ENCODE assay signal across 1 cellular context in the genomic region with DNA sequence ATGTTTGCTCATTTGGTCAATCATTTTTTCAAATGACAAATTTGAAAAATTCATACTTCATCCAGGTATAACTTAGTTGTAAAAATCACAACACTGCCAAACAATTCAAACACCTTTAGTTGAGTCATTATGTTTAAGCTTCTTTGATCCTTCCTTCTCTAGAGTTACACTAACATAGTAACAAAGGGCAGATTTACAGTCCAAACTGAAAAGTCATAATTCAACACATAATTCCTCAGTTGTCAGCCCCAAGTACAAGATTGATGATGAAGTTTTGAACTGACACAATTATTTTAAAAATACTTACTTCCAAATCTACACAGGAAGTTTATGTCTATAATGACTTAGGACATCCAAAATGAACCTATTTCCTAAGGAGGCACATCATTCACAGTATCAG.
TF ChIP-seq lines count a peak whose summit lies in the region.

No MANE protein-coding gene starts in this region.

TF ChIP-seq in K562, 482 proteins besides CTCF, POLR2A, EP300 and RAD21 (continued from another document):
- TF ChIP-seq, protein P1, sequence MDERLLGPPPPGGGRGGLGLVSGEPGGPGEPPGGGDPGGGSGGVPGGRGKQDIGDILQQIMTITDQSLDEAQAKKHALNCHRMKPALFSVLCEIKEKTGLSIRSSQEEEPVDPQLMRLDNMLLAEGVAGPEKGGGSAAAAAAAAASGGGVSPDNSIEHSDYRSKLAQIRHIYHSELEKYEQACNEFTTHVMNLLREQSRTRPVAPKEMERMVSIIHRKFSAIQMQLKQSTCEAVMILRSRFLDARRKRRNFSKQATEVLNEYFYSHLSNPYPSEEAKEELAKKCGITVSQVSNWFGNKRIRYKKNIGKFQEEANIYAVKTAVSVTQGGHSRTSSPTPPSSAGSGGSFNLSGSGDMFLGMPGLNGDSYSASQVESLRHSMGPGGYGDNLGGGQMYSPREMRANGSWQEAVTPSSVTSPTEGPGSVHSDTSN (CRISPR knock-in tag; IDR thresholded peaks at IDR 0.05; ENCODE audit: low read depth), result no peak
- TF ChIP-seq, protein P1 (tag; conservative IDR thresholded peaks at IDR 0.05; ENCODE audit: low read depth), result peak; percentile 58
- TF ChIP-seq TAF7 (tag; IDR thresholded peaks at IDR 0.05) (no peak), ARID1B (IDR thresholded peaks at IDR 0.05) (no peak), MEIS2 (IDR thresholded peaks at IDR 0.05; ENCODE audit: partially characterized antibody) (peak; percentile 32)
